Comparison of ENCODE assay signal across 8 cellular contexts in the genomic region with DNA sequence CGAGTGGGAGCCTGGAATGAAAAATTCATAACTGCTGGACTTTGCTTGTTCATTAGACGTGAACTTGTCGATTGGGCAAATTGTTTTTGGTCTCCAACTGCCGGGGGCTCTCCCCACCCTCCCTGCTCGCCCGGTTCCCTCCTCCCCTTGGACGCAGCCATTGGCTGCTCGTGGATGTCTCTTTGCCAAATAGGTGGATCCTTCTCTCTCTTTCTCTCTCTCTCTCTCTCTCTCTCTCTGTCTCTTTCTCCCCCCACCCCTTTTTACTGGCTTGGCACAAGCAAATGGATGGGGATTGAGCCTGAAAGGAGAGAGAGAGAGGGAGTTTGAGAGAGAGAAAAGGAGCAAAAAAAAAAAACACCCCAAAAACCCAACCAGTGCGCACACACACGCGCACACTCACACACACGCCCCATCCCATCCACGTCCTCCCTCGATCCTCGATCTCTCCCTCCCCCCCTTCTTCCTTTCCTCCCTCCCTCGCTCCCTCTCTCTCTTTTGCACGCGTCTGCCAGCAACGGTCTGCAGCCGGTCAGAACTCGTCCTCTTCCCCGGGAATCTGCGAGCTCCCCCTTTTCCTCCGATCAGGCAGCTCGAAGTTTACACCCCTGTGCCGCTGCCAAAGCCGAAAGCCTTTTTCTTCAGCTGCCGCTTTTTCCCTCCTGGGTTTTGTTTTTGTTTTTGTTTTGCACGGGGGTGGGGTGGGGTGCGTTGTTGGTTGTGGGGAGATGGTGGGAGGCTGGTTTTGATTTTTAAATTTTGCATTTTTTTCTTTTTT. TPM values are rescaled to one million over a fixed set of nuclear protein-coding genes. Genes with fewer than 3 reads are reported as not detected.
DNase-seq lines count a peak whose midpoint lies in the region; ATAC-seq and TF ChIP-seq lines count a peak whose summit lies in the region.

No MANE protein-coding gene starts in this region.

- ATAC-seq in RWPE2 (ENCODE audit: low read depth): peak; percentile 52
- ATAC-seq in HG02884 (IDR thresholded peaks at IDR 0.05; ENCODE audit: unreplicated experiment): no peak
- no peak for ATAC-seq in HG03159 (IDR thresholded peaks at IDR 0.05; ENCODE audit: unreplicated experiment)

- H3K36me3 ChIP-seq in RWPE2 (ENCODE audit: low read depth) (peaks cover 17% of the 10 kb centered on the region), duodenal mucosa (ENCODE audit: control insufficient read depth in 1 of 2, insufficient read depth in 2 of 2, low read length in 2 of 2) (peaks cover 0 to under 1% of the 10 kb centered on the region in 2 donors)

- H3K27me3 Mint-ChIP-seq in type B pancreatic cell: peaks cover 100% of the 10 kb centered on the region

- TF ChIP-seq CTCF in RWPE2 (IDR thresholded peaks at IDR 0.05; ENCODE audit: poor library complexity, severe bottlenecking) (no peak), type B pancreatic cell (conservative IDR thresholded peaks at IDR 0.05) (no peak)

- no peaks in the 10 kb centered on the region for H3K9me3 Mint-ChIP-seq in type B pancreatic cell

- H3K27ac ChIP-seq in RWPE2 (ENCODE audit: poor library complexity, severe bottlenecking): peak overlapping the region; percentile 84
- H3K27ac ChIP-seq in duodenal mucosa (ENCODE audit: low read depth, low read length): peak overlapping the region; percentile 76

- no peaks in the 10 kb centered on the region for H3K27me3 ChIP-seq in RWPE2 (ENCODE audit: insufficient read depth, poor library complexity, severe bottlenecking)
- H3K27me3 ChIP-seq in duodenal mucosa (ENCODE audit: control insufficient read depth in 1 of 2, insufficient read depth in 2 of 2, low read length in 2 of 2): no peaks in the 10 kb centered on the region

- H3K27ac Mint-ChIP-seq in type B pancreatic cell: no peak overlapping the region

- DNase-seq in COR-L47 (lab: John Stamatoyannopoulos, UW) (peak; percentile 84), HS-5 (ENCODE audit: low read depth) (peak; percentile 94), RWPE2 (ENCODE audit: low spot score) (peak; percentile 85), medulla oblongata (ENCODE audit: extremely low spot score) (peak; percentile 96), type B pancreatic cell (ENCODE audit: extremely low spot score, unreplicated experiment) (no peak)

- H3K4me1 ChIP-seq in RWPE2 (ENCODE audit: insufficient read depth, poor library complexity, severe bottlenecking) (peaks cover 34% of the 10 kb centered on the region), duodenal mucosa (ENCODE audit: control insufficient read depth in 1 of 2, insufficient read depth in 2 of 2, low read length in 2 of 2) (peaks cover 57 to 60% of the 10 kb centered on the region in 2 donors)

- H3K9ac ChIP-seq in duodenal mucosa (ENCODE audit: low read depth in 1 of 2, low read length in 2 of 2): peak overlapping the region; percentile 60 to 69

- peaks cover 11% of the 10 kb centered on the region for H3K36me3 Mint-ChIP-seq in type B pancreatic cell

- H3K4me1 Mint-ChIP-seq in type B pancreatic cell (ENCODE audit: unreplicated experiment): peaks cover 29% of the 10 kb centered on the region

- no peaks in the 10 kb centered on the region for H3K9me3 ChIP-seq in RWPE2 (ENCODE audit: severe bottlenecking)
- no peaks in the 10 kb centered on the region for H3K9me3 ChIP-seq in duodenal mucosa (ENCODE audit: control insufficient read depth in 1 of 2, low read length in 2 of 2)

- peak overlapping the region; percentile 26 for H3K4me3 ChIP-seq in RWPE2 (ENCODE audit: severe bottlenecking)
- peak overlapping the region; percentile 63 to 72 for H3K4me3 ChIP-seq in duodenal mucosa (ENCODE audit: low read depth in 1 of 2, low read length in 2 of 2)

- H3K4me3 Mint-ChIP-seq in type B pancreatic cell: peak overlapping the region; percentile 51

RNA-seq across cellular contexts. Expression of a gene that starts 27.8 kb away (rescaled TPM):
- 4.2 and 12.4 TPM in 2 replicates for total RNA-seq in type B pancreatic cell (ENCODE audit: low replicate concordance)

RNA-seq across cellular contexts. Expression of a gene that starts 53.7 kb away (rescaled TPM):
- not detected in 2 replicates for total RNA-seq in type B pancreatic cell (ENCODE audit: low replicate concordance)
